In the genomic region with DNA sequence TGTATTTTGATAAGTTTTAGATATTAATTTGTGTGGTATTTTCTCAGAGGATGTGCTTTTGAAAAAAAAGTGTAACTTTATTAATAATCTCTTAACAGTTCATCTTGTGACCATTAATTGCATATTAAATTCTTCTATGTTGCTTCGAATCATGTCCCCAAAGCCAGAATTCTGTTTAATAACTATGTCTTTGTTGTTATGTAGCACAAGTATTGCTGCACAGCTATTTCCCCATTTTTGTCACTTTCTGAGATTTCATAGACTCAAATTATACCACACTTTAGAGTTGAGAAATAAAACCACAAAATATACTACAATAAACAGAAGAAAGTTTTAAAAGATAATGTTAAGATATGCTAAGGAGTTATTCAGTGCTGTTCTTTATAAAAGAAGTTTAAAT, we compare ENCODE assay signal across 11 cellular contexts. TPM values are rescaled to one million over a fixed set of nuclear protein-coding genes. Genes with fewer than 3 reads are reported as not detected.
DNase-seq lines count a peak whose midpoint lies in the region; ATAC-seq, FAIRE-seq and TF ChIP-seq lines count a peak whose summit lies in the region.
"Had no signal": no experiment of that assay in that cellular context is flagged by ENCODE, and none has a peak within 500 bp of the region (broad histone marks: within the 10 kb centered on the region; RNA-seq: fewer than 3 reads in every experiment).

No MANE protein-coding gene starts in this region.

- no peaks in the 10 kb centered on the region for H3K9me3 ChIP-seq in right lobe of liver
- no peaks in the 10 kb centered on the region for H3K9me3 ChIP-seq in HepG2 (ENCODE audit: low read length)
- H3K9me3 ChIP-seq in colonic mucosa, result no peaks in the 10 kb centered on the region
- no peaks in the 10 kb centered on the region for H3K9me3 ChIP-seq in aorta (ENCODE audit: control insufficient read depth, low read length)

- H2AFZ ChIP-seq in HepG2 (ENCODE audit: low read length), result no peak overlapping the region
- no peak overlapping the region for H2AFZ ChIP-seq in GM23338

- POLR2A ChIA-PET in HepG2 (lab: Yijun Ruan, JAX), result no interaction called here

- BruUV-seq in HepG2 (replicated peaks; lab: Mats Ljungman, UMichigan), result no TSS peak

- H3K4me1 Mint-ChIP-seq in neural crest cell (peaks cover 38% of the 10 kb centered on the region), GM23338 (peaks cover 15% of the 10 kb centered on the region; the same call in 2 of the 3 replicates), mesothelial cell of epicardium (peaks cover 23% of the 10 kb centered on the region)

- no peak for FAIRE-seq in HepG2 (lab: Jason Lieb, UNC)

- intact Hi-C loops in right lobe of liver (cut with DNase I) (no loop called here), HepG2 (cut with micrococcal nuclease; ENCODE audit: unreplicated experiment) (no loop called here), colonic mucosa (cut with DNase I) (loop anchor here (10.0 kb wide), 1 partner anchor 145 kb away; no protein-coding TSS in a partner anchor), aorta (cut with DNase I) (loop anchor here (5.0 to 10.0 kb wide), 8 partner anchors 43 to 1385 kb away; no protein-coding TSS in a partner anchor)

- H3K9ac ChIP-seq in HepG2 (ENCODE audit: insufficient read depth, low read depth, low read length) (no peak overlapping the region), colonic mucosa (ENCODE audit: low read depth in 2 of 2, low read length in 2 of 2) (no peak overlapping the region)

- CTCF ChIA-PET in HepG2 (lab: Yijun Ruan, JAX; ENCODE audit: low intra/inter-chr PET ratio, low total read pairs), result no interaction called here

- H3K9me3 Mint-ChIP-seq in neural crest cell (no peaks in the 10 kb centered on the region), GM23338 (no peaks in the 10 kb centered on the region), mesothelial cell of epicardium (no peaks in the 10 kb centered on the region)

- no peaks in the 10 kb centered on the region for H4K20me1 ChIP-seq in HepG2 (ENCODE audit: insufficient read depth, low read length)
- H4K20me1 ChIP-seq in GM23338 (replicated peaks; ENCODE audit: insufficient read depth), result no peaks in the 10 kb centered on the region

- H3K36me3 ChIP-seq in right lobe of liver, result no peaks in the 10 kb centered on the region
- H3K36me3 ChIP-seq in HepG2 (replicated peaks in 1 of 2; ENCODE audit: control insufficient read depth in 1 of 2, insufficient read depth in 2 of 2, low read length in 2 of 2), result no peaks in the 10 kb centered on the region
- H3K36me3 ChIP-seq in colonic mucosa, result no peaks in the 10 kb centered on the region
- H3K36me3 ChIP-seq in aorta (ENCODE audit: control insufficient read depth in 1 of 2, insufficient read depth in 2 of 2, low read length in 1 of 2), result no peaks in the 10 kb centered on the region
- H3K36me3 ChIP-seq in GM23338 (ENCODE audit: insufficient read depth), result no peaks in the 10 kb centered on the region

- peak overlapping the region; percentile 70 for H3K4me3 Mint-ChIP-seq in neural crest cell
- H3K4me3 Mint-ChIP-seq in GM23338, result no peak overlapping the region
- no peak overlapping the region for H3K4me3 Mint-ChIP-seq in mesothelial cell of epicardium

- H3K36me3 Mint-ChIP-seq in neural crest cell (ENCODE audit: low read depth) (no peaks in the 10 kb centered on the region), GM23338 (ENCODE audit: low read depth) (no peaks in the 10 kb centered on the region), mesothelial cell of epicardium (no peaks in the 10 kb centered on the region)

- no peaks in the 10 kb centered on the region for H3K79me2 ChIP-seq in HepG2 (ENCODE audit: insufficient read depth, low read length)
- H3K79me2 ChIP-seq in GM23338 (replicated peaks; ENCODE audit: insufficient read depth), result no peaks in the 10 kb centered on the region

- H3K4me2 ChIP-seq in HepG2 (ENCODE audit: low read depth, low read length) (no peak overlapping the region), GM23338 (no peak overlapping the region)

- H3K27ac Mint-ChIP-seq in neural crest cell (ENCODE audit: unreplicated experiment), result no peak overlapping the region
- H3K27ac Mint-ChIP-seq in GM23338, result no peak overlapping the region
- H3K27ac Mint-ChIP-seq in mesothelial cell of epicardium, result no peak overlapping the region

- in situ Hi-C loops in HepG2 (cut with HindIII; ENCODE audit: extremely low pct_ligation_motif_present, low pct_unique_long_range_greater_than_20kb), result no loop called here

- peak overlapping the region; percentile 12 to 80 (median 45) for H3K27ac ChIP-seq in right lobe of liver
- H3K27ac ChIP-seq in HepG2 (ENCODE audit: extremely low read length, insufficient read depth, low read length), result no peak overlapping the region
- H3K27ac ChIP-seq in colonic mucosa, result peak overlapping the region; percentile 41
- peak overlapping the region in 1 of 2 donors; percentile 14 for H3K27ac ChIP-seq in aorta (ENCODE audit: low read depth in 1 of 2, low read length in 2 of 2)
- H3K27ac ChIP-seq in GM23338 (ENCODE audit: low read depth), result no peak overlapping the region
- no peak overlapping the region for H3K27ac ChIP-seq in substantia nigra (ENCODE audit: low read depth, low read length, poor library complexity, severe bottlenecking)

- H3K4me1 ChIP-seq in right lobe of liver (peaks cover 0 to 10% (median 0%) of the 10 kb centered on the region in 4 donors), HepG2 (ENCODE audit: insufficient read depth, low read length) (0 out of 2 replicates have a peak, but pooled peaks cover 5% of the 10 kb centered on the region), colonic mucosa (no peaks in the 10 kb centered on the region), aorta (ENCODE audit: control insufficient read depth in 1 of 2, insufficient read depth in 2 of 2, low read length in 2 of 2) (no peaks in the 10 kb centered on the region), GM23338 (ENCODE audit: insufficient read depth) (peaks cover 13% of the 10 kb centered on the region; the same call in 1 of the 2 replicates)

- TF ChIP-seq CTCF in right lobe of liver (IDR thresholded peaks at IDR 0.05) (no peak), HepG2 (CRISPR knock-in tag; IDR thresholded peaks at IDR 0.05) (no peak), colonic mucosa (IDR thresholded peaks at IDR 0.05) (no peak), neural crest cell (conservative IDR thresholded peaks at IDR 0.05) (no peak), GM23338 (conservative IDR thresholded peaks at IDR 0.05; ENCODE audit: low read depth in 2 of 2) (no peak), mesothelial cell of epicardium (IDR thresholded peaks at IDR 0.05; ENCODE audit: unreplicated experiment) (no peak)

- H3K9me2 ChIP-seq in GM23338 (ENCODE audit: insufficient read depth), result no peaks in the 10 kb centered on the region

- ATAC-seq in right lobe of liver, result no peak
- ATAC-seq in HepG2, result no peak
- no peak for ATAC-seq in aorta (ENCODE audit: low FRiP score)
- ATAC-seq in GM23338, result no peak

- H3F3A ChIP-seq in GM23338 (replicated peaks; ENCODE audit: low read depth), result no peaks in the 10 kb centered on the region

- H3K27me3 Mint-ChIP-seq in neural crest cell (ENCODE audit: low read depth) (peaks cover 32% of the 10 kb centered on the region), GM23338 (ENCODE audit: insufficient read depth, low read depth, poor library complexity) (peaks cover 17% of the 10 kb centered on the region), mesothelial cell of epicardium (ENCODE audit: low read depth) (peaks cover 19% of the 10 kb centered on the region)

- TF ChIP-seq RAD21 in HepG2 (CRISPR knock-in tag; IDR thresholded peaks at IDR 0.05), result no peak

- no peak for DNase-seq in right lobe of liver
- no peak for DNase-seq in HepG2 (ENCODE audit: low spot score)
- no peak for DNase-seq in colonic mucosa
- no peak for DNase-seq in neural crest cell (ENCODE audit: low read depth, low spot score)
- no peak for DNase-seq in aorta
- DNase-seq in GM23338 (ENCODE audit: low spot score), result no peak
- no peak for DNase-seq in mesothelial cell of epicardium (ENCODE audit: low spot score in 2 of 2, unreplicated experiment in 2 of 2)
- DNase-seq in substantia nigra (lab: John Stamatoyannopoulos, UW), result no peak
- DNase-seq: DMS79 treated with DMSO at 0.1 percent for 48 hours; SHP77; stimulated activated CD4-positive, alpha-beta T cell treated with anti-CD3 and anti-CD28 coated beads, Interleukin-2, amount 100 ng/mL, for 48 hours had no signal

- no peak for TF ChIP-seq EP300 in HepG2 (IDR thresholded peaks at IDR 0.05; ENCODE audit: low read depth in 2 of 2, low read length in 2 of 2)
- no peak for TF ChIP-seq EP300 in HepG2 (CRISPR knock-in tag; IDR thresholded peaks at IDR 0.05; ENCODE audit: borderline replicate concordance)

- no peaks in the 10 kb centered on the region for H3K27me3 ChIP-seq in right lobe of liver
- H3K27me3 ChIP-seq in HepG2 (ENCODE audit: control insufficient read depth in 1 of 2, insufficient read depth in 2 of 2, low read length in 2 of 2), result peaks cover 0 to 24% of the 10 kb centered on the region in 2 experiments; a peak in 3 of 5 replicates
- no peaks in the 10 kb centered on the region for H3K27me3 ChIP-seq in colonic mucosa
- no peaks in the 10 kb centered on the region for H3K27me3 ChIP-seq in aorta (ENCODE audit: control insufficient read depth in 1 of 2, insufficient read depth in 2 of 2, low read length in 1 of 2)
- H3K27me3 ChIP-seq in GM23338 (ENCODE audit: insufficient read depth), result peaks cover 42% of the 10 kb centered on the region

- WGBS in right lobe of liver (ENCODE audit: insufficient coverage, low coverage, low lambda C conversion rate, missing lambda C conversion rate), result 25% methylated on average over 1 of the region's 1 CpG
- 5% methylated on average over 1 of the region's 1 CpG for WGBS in HepG2 (ENCODE audit: low lambda C conversion rate)
- 2 to 5% methylated on average over 1 of the region's 1 CpG for WGBS in aorta, 2 donors

- no peak for TF ChIP-seq POLR2A in right lobe of liver (IDR thresholded peaks at IDR 0.05)
- no peak for TF ChIP-seq POLR2A in HepG2 (IDR thresholded peaks at IDR 0.05; ENCODE audit: insufficient read depth in 1 of 2, low read depth in 2 of 2, low read length in 2 of 2)

- H3K4me3 ChIP-seq in right lobe of liver (peak overlapping the region; percentile 4 to 33 (median 26)), HepG2 (replicated peaks in 1 of 3; ENCODE audit: insufficient read depth in 1 of 3, low read depth in 2 of 3, low read length in 3 of 3) (no peak overlapping the region), colonic mucosa (no peak overlapping the region), aorta (ENCODE audit: low read length in 2 of 2) (peak overlapping the region; percentile 96 to 100), GM23338 (no peak overlapping the region)

RNA-seq across cellular contexts. Expression of a gene that starts 2.8 kb away (rescaled TPM):
- total RNA-seq in right lobe of liver (10 to 100 TPM in 2 of 6 experiments, 1 to 10 TPM in 4; 4.4 to 19.4 (median 6.4) TPM), HepG2 (2016; rRNA removed; fragmentation: Illumina TruSeq; extraction: Trizol) (0.02 TPM in 1 of 2 replicates, not detected in the other), colonic mucosa (10 to 100 TPM in 1 of 2 donors, 1 to 10 TPM in 1; 7.3 to 26.9 TPM), neural crest cell (46.0 and 56.2 TPM in 2 replicates), aorta (100 to 1,000 TPM; 137 to 186 TPM), mesothelial cell of epicardium (8.4 to 9.6 TPM (median 9.1 TPM) in 3 replicates)
- total RNA-seq in HepG2 (2016; cell fraction: cytosol; rRNA removed; fragmentation: Illumina TruSeq; extraction: Trizol; ENCODE audit: low read depth), result not detected in 2 replicates
- 0.04 TPM in 1 of 2 replicates, not detected in the other for total RNA-seq in HepG2 (2016; cell fraction: insoluble cytoplasmic fraction; rRNA removed; fragmentation: Illumina TruSeq; extraction: Trizol)
- total RNA-seq in HepG2 (2016; cell fraction: membrane; rRNA removed; fragmentation: Illumina TruSeq; extraction: Trizol), result not detected in 2 replicates
- total RNA-seq in HepG2 (2016; cell fraction: nucleus; rRNA removed; fragmentation: Illumina TruSeq; extraction: Trizol), result 0.09 and 0.16 TPM in 2 replicates
- polyA plus RNA-seq in HepG2 (2011; rRNA removed) (0.01 TPM in 1 of 2 replicates, not detected in the other), aorta (10 to 100 TPM; 22.0 to 23.7 TPM), GM23338 (2016; fragmentation: Nextera tagmentation; extraction: Ambion mirVana) (1.6 and 1.8 TPM in 2 replicates)
- polyA plus RNA-seq in HepG2 (2011; cell fraction: cytosol; rRNA removed), result 0.03 TPM in 1 of 2 replicates, not detected in the other
- 0.14 TPM in 1 of 2 replicates, not detected in the other for polyA plus RNA-seq in HepG2 (2011; cell fraction: nucleus; rRNA removed)
- not detected in 2 replicates for polyA plus RNA-seq in HepG2 (2012)
- not detected in 2 replicates for polyA plus RNA-seq in HepG2 (2016; cell fraction: cytosol; fragmentation: Illumina TruSeq; extraction: Trizol; ENCODE audit: low read depth)
- polyA plus RNA-seq in HepG2 (2016; cell fraction: insoluble cytoplasmic fraction; fragmentation: Illumina TruSeq; extraction: Trizol; ENCODE audit: low read depth), result not detected in 2 replicates
- polyA plus RNA-seq in HepG2 (2016; cell fraction: membrane; fragmentation: Illumina TruSeq; extraction: Trizol; ENCODE audit: low read depth), result not detected in 2 replicates
- polyA plus RNA-seq in HepG2 (2016; cell fraction: nucleus; fragmentation: Illumina TruSeq; extraction: Trizol; ENCODE audit: insufficient read depth, low read depth), result 0.11 and 0.12 TPM in 2 replicates
- polyA minus RNA-seq in HepG2 (2011; rRNA and poly(A)+ RNA removed; ENCODE audit: low replicate concordance), result 0.02 and 0.61 TPM in 2 replicates
- polyA minus RNA-seq in HepG2 (2011; cell fraction: cytosol; rRNA and poly(A)+ RNA removed), result not detected in 2 replicates
- 0.13 and 0.25 TPM in 2 replicates for polyA minus RNA-seq in HepG2 (2011; cell fraction: nucleus; rRNA and poly(A)+ RNA removed)
- 0.97 and 1.2 TPM in 2 replicates for total RNA-seq in GM23338 (2014; rRNA removed; shearing (Covaris generic))

Comparison
In these comparisons a context has a peak if more than half of its experiments do, and no peak if none do; other contexts are left out.
1. H3K27ac ChIP-seq: peak in right lobe of liver (3 of 3) and colonic mucosa (single experiment); none in HepG2 (single experiment), GM23338 (single experiment) and substantia nigra (single experiment).
2. H3K4me3 ChIP-seq: peak in right lobe of liver (3 of 3) and aorta (2 of 2); none in HepG2 (0 of 3), colonic mucosa (single experiment) and GM23338 (single experiment).
3. intact Hi-C loops: an anchor here in colonic mucosa (10.0 kb wide) and aorta (5.0 to 10.0 kb wide); none called in right lobe of liver and HepG2.